1 cellular context compared by ENCODE assay signal in genomic region chr10:124742418-124743187, GRCh38.
TF ChIP-seq lines count a peak whose summit lies in the region.

No MANE protein-coding gene starts in this region.

TF ChIP-seq in GM23338, 12 proteins besides CTCF, POLR2A, EP300 and RAD21 (continued from another document):
- no peak for TF ChIP-seq EZH2phosphoT487 (IDR thresholded peaks at IDR 0.05; ENCODE audit: unreplicated experiment)
- TF ChIP-seq CREB1 (CRISPR knock-in tag; IDR thresholded peaks at IDR 0.05; ENCODE audit: low read depth), result no peak
- no peak for TF ChIP-seq REST (IDR thresholded peaks at IDR 0.05; ENCODE audit: unreplicated experiment)
- TF ChIP-seq NANOG (IDR thresholded peaks at IDR 0.05; ENCODE audit: borderline replicate concordance), result no peak
- TF ChIP-seq JUNB (IDR thresholded peaks at IDR 0.05; ENCODE audit: unreplicated experiment), result no peak
- TF ChIP-seq ZNF331 (CRISPR knock-in tag; IDR thresholded peaks at IDR 0.05; ENCODE audit: low read depth), result no peak
